10 cellular contexts compared by ENCODE assay signal in the genomic region with DNA sequence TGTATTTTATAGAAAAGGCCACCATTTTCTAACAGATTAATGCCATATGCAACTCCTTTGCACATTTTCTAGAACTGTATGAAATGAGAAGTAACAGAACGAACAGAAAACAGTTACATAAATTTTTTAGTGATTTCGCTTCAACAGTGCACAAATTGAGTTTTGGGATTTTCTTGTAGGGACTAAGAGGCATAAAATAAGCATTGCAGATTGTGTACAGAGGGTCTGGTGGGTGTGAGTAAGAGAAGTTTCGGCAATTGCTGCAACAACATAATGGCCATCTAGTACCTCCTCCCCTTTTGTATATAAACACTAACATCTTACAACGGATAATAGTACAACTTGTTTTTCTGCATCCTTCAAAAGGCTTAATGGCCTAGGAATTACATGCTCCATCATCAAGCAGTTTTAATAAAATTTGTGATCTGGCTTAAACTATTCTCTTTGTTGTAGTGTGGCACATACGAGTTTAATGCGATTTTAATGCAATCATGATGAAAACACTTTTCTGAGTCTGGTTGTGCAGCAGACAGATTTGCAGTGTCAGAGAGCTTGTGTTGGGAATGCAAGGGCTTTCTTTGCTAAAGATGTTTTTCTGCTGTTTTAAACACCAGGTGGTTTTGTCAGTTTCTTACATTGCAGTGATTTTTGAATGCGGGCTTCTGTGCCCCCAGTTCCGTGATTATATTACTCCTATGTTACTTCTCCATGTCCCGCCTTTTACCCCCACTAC. TPM values are rescaled to one million over a fixed set of nuclear protein-coding genes. Genes with fewer than 3 reads are reported as not detected.
DNase-seq lines count a peak whose midpoint lies in the region; ATAC-seq, FAIRE-seq and TF ChIP-seq lines count a peak whose summit lies in the region.
"Had no signal": no experiment of that assay in that cellular context is flagged by ENCODE, and none has a peak within 500 bp of the region (broad histone marks: within the 10 kb centered on the region; RNA-seq: fewer than 3 reads in every experiment).

No MANE protein-coding gene starts in this region.

- no peak for TF ChIP-seq EP300 in K562 (IDR thresholded peaks at IDR 0.05; ENCODE audit: low read length)

- H3K27ac ChIP-seq in HL-60 (replicated peaks) (no peak overlapping the region), K562 (ENCODE audit: extremely low read depth, low read depth, low read length) (no peak overlapping the region), muscle layer of duodenum (ENCODE audit: low read length) (no peak overlapping the region), colonic mucosa (no peak overlapping the region)

- intact Hi-C loops in K562 (cut with micrococcal nuclease): loop anchor here (2.0 to 10.0 kb wide), 2 partner anchors 219 to 287 kb away; no protein-coding TSS in a partner anchor
- intact Hi-C loops in Calu3 (cut with micrococcal nuclease; ENCODE audit: unreplicated experiment): loop anchor here (2.0 to 5.0 kb wide), 4 partner anchors 65 to 291 kb away; no protein-coding TSS in a partner anchor
- intact Hi-C loops in colonic mucosa (cut with DNase I): no loop called here

- H3K36me3 Mint-ChIP-seq in Calu3 (ENCODE audit: insufficient read depth, unreplicated experiment): no peaks in the 10 kb centered on the region

- no peaks in the 10 kb centered on the region for H3K9me1 ChIP-seq in K562 (ENCODE audit: control insufficient read depth, insufficient read depth, low read length)

- H4K20me1 ChIP-seq in K562 (replicated peaks; ENCODE audit: control insufficient read depth, insufficient read depth, low read length): peaks cover 3% of the 10 kb centered on the region; the same call in 1 of the 2 replicates

- H3K4me2 ChIP-seq in K562 (ENCODE audit: insufficient read depth, low read length): peak overlapping the region; percentile 67

- CTCF ChIA-PET in BJ (lab: Yijun Ruan, JAX): no interaction called here
- CTCF ChIA-PET in K562 (lab: Yijun Ruan, JAX; ENCODE audit: low intra/inter-chr PET ratio): no interaction called here
- CTCF ChIA-PET in Calu3 (lab: Charles Lee): interaction anchor here (0.9 to 2.4 kb wide), 3 partner anchors 204 to 325 kb away, joined by 3 to 10 read pairs (median 4); no protein-coding TSS in a partner anchor

- WGBS in K562 (ENCODE audit: insufficient coverage, low coverage, missing lambda C conversion rate): 33% methylated on average over 9 of the region's 9 CpGs

- H3K9ac ChIP-seq in K562 (ENCODE audit: insufficient read depth in 1 of 2, low read depth in 2 of 2, low read length in 2 of 2): no peak overlapping the region
- peak overlapping the region in 1 of 2 donors; percentile 36 for H3K9ac ChIP-seq in colonic mucosa (ENCODE audit: low read depth in 2 of 2, low read length in 2 of 2)

- H3K27me3 ChIP-seq in BJ (ENCODE audit: control insufficient read depth, insufficient read depth, low read length) (no peaks in the 10 kb centered on the region), HL-60 (ENCODE audit: insufficient read depth, poor library complexity, severe bottlenecking) (no peaks in the 10 kb centered on the region), K562 (ENCODE audit: control insufficient read depth in 2 of 2, insufficient read depth in 2 of 2, low read length in 2 of 2) (no peaks in the 10 kb centered on the region), muscle layer of duodenum (ENCODE audit: low read depth, low read length) (no peaks in the 10 kb centered on the region), colonic mucosa (no peaks in the 10 kb centered on the region)

- peak overlapping the region; percentile 82 for H3K4me3 ChIP-seq in BJ (ENCODE audit: low read depth, low read length)
- H3K4me3 ChIP-seq in HL-60 (replicated peaks; ENCODE audit: insufficient read depth, low read length): peak overlapping the region; percentile 80; the same call in 1 of the 2 replicates
- H3K4me3 ChIP-seq in K562: peak overlapping the region; percentile 84; the same call in 1 of the 2 replicates
- peak overlapping the region; percentile 82 to 92 for H3K4me3 ChIP-seq in muscle layer of duodenum (ENCODE audit: low read depth in 1 of 2, low read length in 2 of 2)
- H3K4me3 ChIP-seq in colonic mucosa: no peak overlapping the region
- H3K4me3 ChIP-seq: mucosa of descending colon had no signal

- no peak for ATAC-seq in K562
- ATAC-seq: effector memory CD8-positive, alpha-beta T cell; mucosa of descending colon had no signal

- H2AFZ ChIP-seq in K562 (ENCODE audit: low read depth, low read length): no peak overlapping the region

- H3K4me1 Mint-ChIP-seq in Calu3 (ENCODE audit: low read depth, unreplicated experiment): no peaks in the 10 kb centered on the region

- H3K9me3 ChIP-seq in K562 (replicated peaks; ENCODE audit: control insufficient read depth, insufficient read depth, low read depth, low read length): no peaks in the 10 kb centered on the region
- no peaks in the 10 kb centered on the region for H3K9me3 ChIP-seq in muscle layer of duodenum (ENCODE audit: control insufficient read depth in 1 of 2, low read length in 2 of 2)
- no peaks in the 10 kb centered on the region for H3K9me3 ChIP-seq in colonic mucosa
- H3K9me3 ChIP-seq: mucosa of descending colon had no signal

- no peak for TF ChIP-seq POLR2A in K562 (conservative IDR thresholded peaks at IDR 0.05)

- no peak for TF ChIP-seq RAD21 in K562 (CRISPR knock-in tag; conservative IDR thresholded peaks at IDR 0.05 in 1 of 2, IDR thresholded peaks at IDR 0.05 in 1 of 2)

- DNase-seq in BJ (ENCODE audit: low read depth) (no peak), HL-60 (ENCODE audit: low read depth in 1 of 2, low spot score in 1 of 2) (no peak), K562 (ENCODE audit: extremely low read depth in 1 of 4, low spot score in 3 of 4) (no peak), Calu3 (no peak), colonic mucosa (no peak), mesenteric fat pad (ENCODE audit: low spot score) (no peak), pons (ENCODE audit: low spot score) (no peak)
- DNase-seq: effector memory CD8-positive, alpha-beta T cell; mucosa of descending colon had no signal

- in situ Hi-C loops in K562 (cut with MboI): loop anchor here (10.0 kb wide), 1 partner anchor 223 kb away; no protein-coding TSS in a partner anchor

- H3K4me3 Mint-ChIP-seq in Calu3 (ENCODE audit: low read depth, unreplicated experiment): no peak overlapping the region
- H3K4me3 Mint-ChIP-seq: effector memory CD8-positive, alpha-beta T cell had no signal

- TF ChIP-seq CTCF in BJ (IDR thresholded peaks at IDR 0.05; ENCODE audit: insufficient read depth, low read depth, low read length): no peak
- TF ChIP-seq CTCF in HL-60 (IDR thresholded peaks at IDR 0.05; ENCODE audit: insufficient read depth, low read length): no peak
- no peak for TF ChIP-seq CTCF in K562 (IDR thresholded peaks at IDR 0.05 in 2 of 3, conservative IDR thresholded peaks at IDR 0.05 in 1 of 3; ENCODE audit: insufficient read depth in 2 of 3, low read depth in 1 of 3, low read length in 3 of 3)
- no peak for TF ChIP-seq CTCF in Calu3 (IDR thresholded peaks at IDR 0.05; ENCODE audit: unreplicated experiment)
- no peak for TF ChIP-seq CTCF in colonic mucosa (IDR thresholded peaks at IDR 0.05)

- H3K27ac Mint-ChIP-seq in Calu3 (ENCODE audit: unreplicated experiment): no peak overlapping the region
- H3K27ac Mint-ChIP-seq: effector memory CD8-positive, alpha-beta T cell had no signal

- H3K36me3 ChIP-seq in BJ (ENCODE audit: control insufficient read depth, insufficient read depth, low read length) (no peaks in the 10 kb centered on the region), K562 (ENCODE audit: control insufficient read depth, insufficient read depth, low read length) (no peaks in the 10 kb centered on the region), muscle layer of duodenum (ENCODE audit: control insufficient read depth in 1 of 2, insufficient read depth in 2 of 2, low read length in 2 of 2) (peaks cover 0 to 3% of the 10 kb centered on the region in 2 donors), colonic mucosa (no peaks in the 10 kb centered on the region)

- no peaks in the 10 kb centered on the region for H3K9me3 Mint-ChIP-seq in Calu3 (ENCODE audit: low read depth, unreplicated experiment)
- H3K9me3 Mint-ChIP-seq: effector memory CD8-positive, alpha-beta T cell had no signal

- POLR2A ChIA-PET in BJ (lab: Charles Lee): interaction anchor here (1.0 kb wide), 1 partner anchor 9 kb away, joined by 3 read pairs; no protein-coding TSS in a partner anchor
- POLR2A ChIA-PET in K562 (lab: Yijun Ruan, JAX): no interaction called here

- BruUV-seq in K562 (replicated peaks; lab: Mats Ljungman, UMichigan): no TSS peak
- BruUV-seq in Calu3 (replicated peaks; lab: Mats Ljungman, UMichigan): no TSS peak

- no peaks in the 10 kb centered on the region for H3K27me3 Mint-ChIP-seq in Calu3 (ENCODE audit: unreplicated experiment)
- H3K27me3 Mint-ChIP-seq: effector memory CD8-positive, alpha-beta T cell had no signal

- peaks cover 6 to 11% of the 10 kb centered on the region in 2 experiments; a peak in 4 of 5 replicates for H3K4me1 ChIP-seq in K562 (replicated peaks in 1 of 2; ENCODE audit: control insufficient read depth in 2 of 2, insufficient read depth in 2 of 2, low read length in 2 of 2)
- peaks cover 0 to 19% of the 10 kb centered on the region in 2 donors for H3K4me1 ChIP-seq in muscle layer of duodenum (ENCODE audit: control insufficient read depth in 1 of 2, insufficient read depth in 2 of 2, low read length in 2 of 2)
- no peaks in the 10 kb centered on the region for H3K4me1 ChIP-seq in colonic mucosa

- FAIRE-seq in K562 (lab: Jason Lieb, UNC): no peak

- peaks cover 63% of the 10 kb centered on the region for H3K79me2 ChIP-seq in K562 (ENCODE audit: control insufficient read depth, insufficient read depth, low read length)

RNA-seq across cellular contexts. Expression of a gene that starts 2.9 kb away (rescaled TPM):
- polyA plus RNA-seq in BJ (2011; rRNA removed) (9.1 and 11.2 TPM in 2 replicates), K562 (2011; rRNA removed) (7.2 and 16.6 TPM in 2 replicates), K562 (2014; fragmentation: Illumina TruSeq; extraction: Trizol) (7.7 and 8.1 TPM in 2 replicates), K562 (2014; fragmentation: Nextera tagmentation; extraction: Ambion mirVana) (1 to 10 TPM; 2.7 TPM), K562 (2014; rRNA removed) (5.1 and 6.0 TPM in 2 replicates)
- polyA minus RNA-seq in BJ (2011; rRNA and poly(A)+ RNA removed): 12.6 and 15.7 TPM in 2 replicates
- total RNA-seq in K562 (2011; cell fraction: chromatin; rRNA removed; ENCODE audit: low replicate concordance): 28.3 and 49.4 TPM in 2 replicates
- 10.5 and 18.9 TPM in 2 replicates for total RNA-seq in K562 (2011; cell fraction: nucleolus; rRNA removed)
- total RNA-seq in K562 (2011; cell fraction: nucleoplasm; rRNA removed): 21.6 and 29.6 TPM in 2 replicates
- total RNA-seq in K562 (2014; rRNA removed) (2.8 and 4.6 TPM in 2 replicates), K562 (2014; rRNA removed; fragmentation: Illumina TruSeq; extraction: Trizol) (9.5 and 9.7 TPM in 2 replicates), K562 (2015; rRNA removed; fragmentation: Illumina TruSeq; extraction: Trizol) (6.5 and 7.3 TPM in 2 replicates), K562 (2021) (11.2 and 11.9 TPM in 2 replicates), Calu3 (2022) (10.1 and 12.9 TPM in 2 replicates), colonic mucosa (1 to 10 TPM; 7.5 to 8.3 TPM), mesenteric fat pad (16.0 TPM)
- polyA plus RNA-seq in K562 (2011; cell fraction: cytosol; rRNA removed): 2.7 and 6.5 TPM in 2 replicates
- 13.2 and 20.1 TPM in 2 replicates for polyA plus RNA-seq in K562 (2011; cell fraction: nucleus; rRNA removed)
- 8.4 and 11.0 TPM in 2 replicates for polyA plus RNA-seq in K562 (2012)
- polyA minus RNA-seq in K562 (2011; rRNA and poly(A)+ RNA removed): 13.8 and 36.3 TPM in 2 replicates
- 3.7 and 9.9 TPM in 2 replicates for polyA minus RNA-seq in K562 (2011; cell fraction: cytosol; rRNA and poly(A)+ RNA removed)
- 8.6 and 31.3 TPM in 2 replicates for polyA minus RNA-seq in K562 (2011; cell fraction: nucleus; rRNA and poly(A)+ RNA removed)
